8 cellular contexts compared by ENCODE assay signal in genomic region chr5:177427919-177428573, GRCh38. TPM values are rescaled to one million over a fixed set of nuclear protein-coding genes. Genes with fewer than 3 reads are reported as not detected.
A peak's percentile ranks its signal among the peaks of the same experiment; 100 is the strongest.
DNase-seq lines count a peak whose midpoint lies in the region; ATAC-seq and TF ChIP-seq lines count a peak whose summit lies in the region.

No MANE protein-coding gene starts in this region.

- H3K36me3 ChIP-seq in NT2/D1 (ENCODE audit: insufficient read depth, insufficient read length, low read length) (peaks cover 41% of the 10 kb centered on the region), trophoblast cell (ENCODE audit: control insufficient read depth in 1 of 2, insufficient read depth in 2 of 2, low read length in 2 of 2) (peaks cover 18 to 21% of the 10 kb centered on the region in 2 experiments), body of pancreas (replicated peaks in 1 of 2; ENCODE audit: insufficient read depth in 1 of 2, low read depth in 2 of 2) (peaks cover 0 to 7% of the 10 kb centered on the region in 2 donors)

- peak overlapping the region; percentile 13 for H3K4ac ChIP-seq in trophoblast cell (ENCODE audit: low read depth, low read length)

- no peak overlapping the region for H3K4me3 ChIP-seq in NT2/D1 (ENCODE audit: insufficient read length, low read depth)
- H3K4me3 ChIP-seq in trophoblast cell (ENCODE audit: low read depth, low read length), result no peak overlapping the region
- no peak overlapping the region for H3K4me3 ChIP-seq in body of pancreas

- H3K14ac ChIP-seq in trophoblast cell (ENCODE audit: low read length), result no peak overlapping the region

- H2BK5ac ChIP-seq in trophoblast cell (ENCODE audit: low read depth, low read length, poor library complexity), result no peak overlapping the region

- H2AK5ac ChIP-seq in trophoblast cell (ENCODE audit: low read length), result no peak overlapping the region

- no peak for TF ChIP-seq CTCF in body of pancreas (IDR thresholded peaks at IDR 0.05)

- H3K27ac ChIP-seq in cingulate gyrus (ENCODE audit: low read depth, low read length) (peak overlapping the region; percentile 29), trophoblast cell (ENCODE audit: low read depth, low read length) (no peak overlapping the region), body of pancreas (no peak overlapping the region)

- H3K9me3 ChIP-seq in NT2/D1 (ENCODE audit: insufficient read depth, low read length) (no peaks in the 10 kb centered on the region), trophoblast cell (ENCODE audit: insufficient read depth, low read depth, low read length) (no peaks in the 10 kb centered on the region), body of pancreas (no peaks in the 10 kb centered on the region)

- no peak overlapping the region for H2BK12ac ChIP-seq in trophoblast cell (ENCODE audit: low read length)

- intact Hi-C loops in body of pancreas (cut with DNase I), result no loop called here

- WGBS in trophoblast cell (ENCODE audit: extremely low coverage, insufficient coverage, insufficient read length), result no CpG with 5 or more reads among the region's 11 CpGs
- WGBS in body of pancreas, 2 donors, result 65 to 75% methylated on average over 5 to 11 of the region's 11 CpGs

- H3K79me1 ChIP-seq in trophoblast cell (ENCODE audit: low read length), result peaks cover 9% of the 10 kb centered on the region

- peak; percentile 20 for DNase-seq in GF-D8 (lab: John Stamatoyannopoulos, UW)
- no peak for DNase-seq in NT2/D1 (ENCODE audit: low read depth, low spot score)
- no peak for DNase-seq in trophoblast cell
- no peak for DNase-seq in body of pancreas
- DNase-seq in mesenteric fat pad (ENCODE audit: low spot score), result no peak
- DNase-seq in NCI-H226, result no peak
- DNase-seq in NCI-H2029 (lab: John Stamatoyannopoulos, UW), result no peak

- no peak overlapping the region for H4K8ac ChIP-seq in trophoblast cell (ENCODE audit: low read depth, low read length)

- H3K23ac ChIP-seq in trophoblast cell (ENCODE audit: low read length), result no peak overlapping the region

- peak overlapping the region; percentile 97 for H3K9ac ChIP-seq in NT2/D1 (ENCODE audit: insufficient read length, low read depth)
- H3K9ac ChIP-seq in trophoblast cell (ENCODE audit: low read length), result no peak overlapping the region

- no peak for TF ChIP-seq POLR2A in body of pancreas (IDR thresholded peaks at IDR 0.05)

- no peaks in the 10 kb centered on the region for H3K27me3 ChIP-seq in NT2/D1 (ENCODE audit: insufficient read depth, insufficient read length)
- no peaks in the 10 kb centered on the region for H3K27me3 ChIP-seq in trophoblast cell (ENCODE audit: insufficient read depth, low read length)
- H3K27me3 ChIP-seq in body of pancreas, result no peaks in the 10 kb centered on the region

- H3K79me2 ChIP-seq in trophoblast cell (ENCODE audit: control insufficient read depth, insufficient read depth, low read length, poor library complexity), result peaks cover 5% of the 10 kb centered on the region

- H4K91ac ChIP-seq in trophoblast cell (ENCODE audit: low read depth, low read length), result no peak overlapping the region

- no peak for ATAC-seq in body of pancreas

- H3K4me1 ChIP-seq in NT2/D1 (ENCODE audit: insufficient read depth, insufficient read length) (peaks cover 25% of the 10 kb centered on the region), trophoblast cell (ENCODE audit: control insufficient read depth in 1 of 2, insufficient read depth in 2 of 2, low read length in 2 of 2) (peaks cover 13 to 14% of the 10 kb centered on the region in 2 experiments), body of pancreas (peaks cover 23% of the 10 kb centered on the region)

- no peak overlapping the region for H2BK120ac ChIP-seq in trophoblast cell (ENCODE audit: insufficient read depth, low read length, poor library complexity)

- no peak overlapping the region for H2AFZ ChIP-seq in trophoblast cell (ENCODE audit: insufficient read depth, low read length, poor library complexity)

- peak overlapping the region; percentile 81 for H3K4me2 ChIP-seq in trophoblast cell (ENCODE audit: low read length)

- H3K18ac ChIP-seq in trophoblast cell (ENCODE audit: low read length), result no peak overlapping the region

- H4K12ac ChIP-seq in trophoblast cell (ENCODE audit: low read depth, low read length), result no peak overlapping the region

RNA-seq across cellular contexts. Expression of gene GRK6, which starts 1.6 kb away (rescaled TPM):
- polyA plus RNA-seq in trophoblast cell (2013), result 15.2 and 16.0 TPM in 2 replicates
- total RNA-seq in body of pancreas (10 to 100 TPM; 13.7 to 20.8 TPM), mesenteric fat pad (30.1 TPM)

RNA-seq across cellular contexts. Expression of gene PRR7, which starts 18.6 kb away (rescaled TPM):
- polyA plus RNA-seq in trophoblast cell (2013), result 1.7 and 1.9 TPM in 2 replicates
- 1 to 10 TPM in 1 of 2 donors, under 1 TPM in 1; 0.78 to 1.3 TPM for total RNA-seq in body of pancreas
- 1.00 TPM for total RNA-seq in mesenteric fat pad

RNA-seq across cellular contexts. Expression of gene F12, which starts 18.7 kb away (rescaled TPM):
- polyA plus RNA-seq in trophoblast cell (2013), result 0.47 and 0.49 TPM in 2 replicates
- total RNA-seq in body of pancreas (1 to 10 TPM in 1 of 2 donors, under 1 TPM in 1; 0.33 to 4.4 TPM), mesenteric fat pad (not detected)

RNA-seq across cellular contexts. Expression of gene PFN3, which starts 27.6 kb away (rescaled TPM):
- not detected in 2 replicates for polyA plus RNA-seq in trophoblast cell (2013)
- not detected for total RNA-seq in body of pancreas
- total RNA-seq in mesenteric fat pad, result not detected

RNA-seq across cellular contexts. Expression of gene SLC34A1, which starts 43.8 kb away (rescaled TPM):
- not detected in 2 replicates for polyA plus RNA-seq in trophoblast cell (2013)
- total RNA-seq in body of pancreas (not detected), mesenteric fat pad (not detected)
